13 cellular contexts compared by ENCODE assay signal in genomic region chr5:6516823-6517222, GRCh38.
DNase-seq lines count a peak whose midpoint lies in the region; ATAC-seq and TF ChIP-seq lines count a peak whose summit lies in the region.
"Had no signal": no experiment of that assay in that cellular context is flagged by ENCODE, and none has a peak within 500 bp of the region (broad histone marks: within the 10 kb centered on the region; RNA-seq: fewer than 3 reads in every experiment).

No MANE protein-coding gene starts in this region.

- no peak overlapping the region for H3K9ac ChIP-seq in PC-3 (ENCODE audit: low read length)
- H3K9ac ChIP-seq in rectal smooth muscle tissue (ENCODE audit: low read length) = no peak overlapping the region

- no peaks in the 10 kb centered on the region for H3F3A ChIP-seq in PC-3 (ENCODE audit: low read length, unreplicated experiment)

- ATAC-seq in PC-3 = no peak

- no peaks in the 10 kb centered on the region for H3K4me1 ChIP-seq in PC-3 (ENCODE audit: insufficient read depth, low read length)
- peaks cover 4% of the 10 kb centered on the region for H3K4me1 ChIP-seq in rectal smooth muscle tissue (ENCODE audit: control insufficient read depth, insufficient read depth, low read length)

- peak overlapping the region; percentile 33 for H3K27ac Mint-ChIP-seq in endothelial cell (ENCODE audit: unreplicated experiment)
- no peak overlapping the region for H3K27ac Mint-ChIP-seq in activated T-cell treated with anti-CD3 and anti-CD28 coated beads, Interleukin-2, amount 50 U/mL, for 24 hours
- H3K27ac Mint-ChIP-seq: B cell; CD4-positive, alpha-beta T cell; H9 had no signal

- no TSS peak for BruUV-seq in PC-3 (replicated peaks; lab: Mats Ljungman, UMichigan)

- TF ChIP-seq CTCF in PC-3 (conservative IDR thresholded peaks at IDR 0.05; ENCODE audit: low read depth, low read length) = no peak
- no peak for TF ChIP-seq CTCF in endothelial cell (IDR thresholded peaks at IDR 0.05; ENCODE audit: unreplicated experiment)

- no peaks in the 10 kb centered on the region for H3K9me3 Mint-ChIP-seq in endothelial cell (ENCODE audit: unreplicated experiment)
- H3K9me3 Mint-ChIP-seq in activated T-cell treated with anti-CD3 and anti-CD28 coated beads, Interleukin-2, amount 50 U/mL, for 24 hours = no peaks in the 10 kb centered on the region
- H3K9me3 Mint-ChIP-seq: CD4-positive, alpha-beta T cell had no signal

- H3K4me3 ChIP-seq in PC-3 (ENCODE audit: low read length) = no peak overlapping the region
- no peak overlapping the region for H3K4me3 ChIP-seq in rectal smooth muscle tissue (ENCODE audit: low read length)

- no peaks in the 10 kb centered on the region for H3K36me3 Mint-ChIP-seq in endothelial cell (ENCODE audit: low read depth, unreplicated experiment)
- no peaks in the 10 kb centered on the region for H3K36me3 Mint-ChIP-seq in activated T-cell treated with anti-CD3 and anti-CD28 coated beads, Interleukin-2, amount 50 U/mL, for 24 hours (ENCODE audit: low read depth)

- H4K20me1 ChIP-seq in PC-3 (ENCODE audit: low read length) = no peaks in the 10 kb centered on the region

- no peaks in the 10 kb centered on the region for H3K79me2 ChIP-seq in PC-3 (ENCODE audit: low read length)

- no peaks in the 10 kb centered on the region for H3K9me2 ChIP-seq in PC-3 (replicated peaks; ENCODE audit: low read length)

- no peak overlapping the region for H3K27ac ChIP-seq in PC-3 (ENCODE audit: low read length)
- H3K27ac ChIP-seq in rectal smooth muscle tissue (ENCODE audit: low read depth, low read length) = peak overlapping the region; percentile 48

- no peaks in the 10 kb centered on the region for H3K36me3 ChIP-seq in PC-3 (ENCODE audit: low read depth, low read length)
- H3K36me3 ChIP-seq in rectal smooth muscle tissue (ENCODE audit: control insufficient read depth, insufficient read depth, low read length) = no peaks in the 10 kb centered on the region

- no peak overlapping the region for H3K4me3 Mint-ChIP-seq in endothelial cell (ENCODE audit: unreplicated experiment)
- no peak overlapping the region for H3K4me3 Mint-ChIP-seq in activated T-cell treated with anti-CD3 and anti-CD28 coated beads, Interleukin-2, amount 50 U/mL, for 24 hours
- H3K4me3 Mint-ChIP-seq: B cell; CD4-positive, alpha-beta T cell; H9 had no signal

- no peaks in the 10 kb centered on the region for H3K9me3 ChIP-seq in PC-3 (ENCODE audit: low read length)

- POLR2A ChIA-PET in PC-3 (lab: Charles Lee; ENCODE audit: unreplicated experiment) = no interaction called here

- DNase-seq in NCI-H82 treated with DMSO at 0.1 percent for 48 hours (lab: John Stamatoyannopoulos, UW; ENCODE audit: unreplicated experiment) (peak; percentile 36), PC-3 (no peak), endothelial cell (ENCODE audit: low spot score) (no peak), COR-L47 (lab: John Stamatoyannopoulos, UW) (no peak)
- DNase-seq in stimulated activated CD8-positive, alpha-beta memory T cell treated with anti-CD3 and anti-CD28 coated beads, Interleukin-4, amount 100 ng/mL, for 48 hours = no peak
- DNase-seq in activated T-cell treated with anti-CD3 and anti-CD28 coated beads, Interleukin-2, amount 50 U/mL, for 24 hours = no peak
- DNase-seq: C1 segment of cervical spinal cord; CD4-positive, alpha-beta T cell; DMS79; GOT3; H9 had no signal

- H3K27me3 ChIP-seq in PC-3 (ENCODE audit: low read length) = peaks cover 13% of the 10 kb centered on the region
- no peaks in the 10 kb centered on the region for H3K27me3 ChIP-seq in rectal smooth muscle tissue (ENCODE audit: control insufficient read depth, insufficient read depth, low read length)

- H3K4me1 Mint-ChIP-seq in endothelial cell (ENCODE audit: unreplicated experiment) = peaks cover 11% of the 10 kb centered on the region
- H3K4me1 Mint-ChIP-seq in activated T-cell treated with anti-CD3 and anti-CD28 coated beads, Interleukin-2, amount 50 U/mL, for 24 hours (ENCODE audit: low read depth) = no peaks in the 10 kb centered on the region
- H3K4me1 Mint-ChIP-seq: B cell had no signal

- peaks cover 2% of the 10 kb centered on the region for H3K27me3 Mint-ChIP-seq in endothelial cell (ENCODE audit: unreplicated experiment)
- peaks cover 8% of the 10 kb centered on the region for H3K27me3 Mint-ChIP-seq in activated T-cell treated with anti-CD3 and anti-CD28 coated beads, Interleukin-2, amount 50 U/mL, for 24 hours

- H3K4me2 ChIP-seq in PC-3 (ENCODE audit: low read length) = no peak overlapping the region

- peak overlapping the region; percentile 6 for H2AFZ ChIP-seq in PC-3 (ENCODE audit: low read length)

- intact Hi-C loops in PC-3 (cut with micrococcal nuclease) = no loop called here

- CTCF ChIA-PET in PC-3 (lab: Charles Lee) = no interaction called here
